14 cellular contexts compared by ENCODE assay signal in the genomic region with DNA sequence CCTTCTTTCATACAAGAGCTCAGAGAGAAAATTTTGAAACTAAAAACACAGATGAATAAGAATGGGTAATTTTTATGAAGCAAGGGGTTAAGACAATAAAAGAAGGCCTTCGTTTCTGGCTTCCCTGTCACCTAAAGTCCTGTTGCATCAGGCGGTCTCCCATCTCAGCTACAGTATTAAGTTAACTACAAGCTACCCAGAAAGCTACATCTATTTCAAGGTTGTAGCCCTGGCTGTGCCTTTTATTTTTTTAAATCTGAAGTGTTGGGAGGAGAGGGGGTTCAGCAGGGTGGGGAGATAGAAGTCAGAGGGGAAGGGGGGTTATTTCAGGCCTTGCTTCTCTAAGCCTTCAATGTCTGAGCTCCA.
DNase-seq lines count a peak whose midpoint lies in the region; ATAC-seq and TF ChIP-seq lines count a peak whose summit lies in the region.
"Had no signal": no experiment of that assay in that cellular context is flagged by ENCODE, and none has a peak within 500 bp of the region (broad histone marks: within the 10 kb centered on the region; RNA-seq: fewer than 3 reads in every experiment).

No MANE protein-coding gene starts in this region.

- no peaks in the 10 kb centered on the region for H3K36me3 ChIP-seq in CD8-positive, alpha-beta T cell (ENCODE audit: insufficient read depth, low read length)
- H3K36me3 ChIP-seq in Loucy (ENCODE audit: insufficient read depth, low read length) = no peaks in the 10 kb centered on the region
- no peaks in the 10 kb centered on the region for H3K36me3 ChIP-seq in effector memory CD4-positive, alpha-beta T cell (ENCODE audit: control insufficient read depth, insufficient read depth, low read length)
- no peaks in the 10 kb centered on the region for H3K36me3 ChIP-seq in osteoblast (ENCODE audit: insufficient read depth, low read length)
- no peaks in the 10 kb centered on the region for H3K36me3 ChIP-seq in spleen
- H3K36me3 ChIP-seq: BLaER1, pancreas had no signal

- H3K9me2 ChIP-seq in Loucy (replicated peaks; ENCODE audit: low read depth, low read length) = no peaks in the 10 kb centered on the region

- H3K79me2 ChIP-seq in Loucy (ENCODE audit: insufficient read depth, low read length) (no peaks in the 10 kb centered on the region), osteoblast (ENCODE audit: insufficient read depth, low read length) (no peaks in the 10 kb centered on the region)

- WGBS in spleen, 5 donors = 68 to 78% (median 73%) methylated on average over 2 of the region's 2 CpGs

- H2AFZ ChIP-seq in Loucy (ENCODE audit: low read length) (peak overlapping the region; percentile 38; the same call in 1 of the 2 replicates), osteoblast (ENCODE audit: low read length) (peak overlapping the region; percentile 65)

- H3K4me1 ChIP-seq in CD8-positive, alpha-beta T cell (ENCODE audit: insufficient read depth, low read length) = peaks cover 15% of the 10 kb centered on the region
- H3K4me1 ChIP-seq in Loucy (ENCODE audit: insufficient read depth, low read length, poor library complexity, severe bottlenecking) (peaks cover 31% of the 10 kb centered on the region), osteoblast (ENCODE audit: insufficient read depth, low read length) (peaks cover 21% of the 10 kb centered on the region), spleen (no peaks in the 10 kb centered on the region)
- H3K4me1 ChIP-seq in effector memory CD4-positive, alpha-beta T cell (ENCODE audit: control insufficient read depth, insufficient read depth, low read length, poor library complexity, severe bottlenecking) = peaks cover 12% of the 10 kb centered on the region
- H3K4me1 ChIP-seq: BLaER1, pancreas had no signal

- no peak for ATAC-seq in CD8-positive, alpha-beta T cell
- ATAC-seq: stimulated activated naive B cell treated with anti-CD40 and anti-IgM and Interleukin-4, amounts not matched to agents 10 μg/mL and 1 μg/mL and 100 μg/mL, for 72 hours had no signal

- no peaks in the 10 kb centered on the region for H4K20me1 ChIP-seq in Loucy (ENCODE audit: insufficient read depth, low read length, poor library complexity, severe bottlenecking)
- no peaks in the 10 kb centered on the region for H4K20me1 ChIP-seq in osteoblast (ENCODE audit: insufficient read depth, low read length)
- H4K20me1 ChIP-seq: BLaER1 had no signal

- no peak overlapping the region for H3K4me3 ChIP-seq in CD8-positive, alpha-beta T cell (ENCODE audit: low read depth, low read length)
- H3K4me3 ChIP-seq in Loucy (ENCODE audit: low read length, poor library complexity, severe bottlenecking) (no peak overlapping the region), osteoblast (ENCODE audit: insufficient read depth, low read length) (no peak overlapping the region), spleen (no peak overlapping the region)
- no peak overlapping the region for H3K4me3 ChIP-seq in effector memory CD4-positive, alpha-beta T cell (ENCODE audit: insufficient read depth, low read depth, low read length, poor library complexity, severe bottlenecking)
- H3K4me3 ChIP-seq: BLaER1, pancreas had no signal

- no peaks in the 10 kb centered on the region for H3K9me3 Mint-ChIP-seq in CD8-positive, alpha-beta T cell
- H3K9me3 Mint-ChIP-seq in endothelial cell (ENCODE audit: unreplicated experiment) = no peaks in the 10 kb centered on the region

- no peak overlapping the region for H3K27ac ChIP-seq in CD8-positive, alpha-beta T cell (ENCODE audit: low read depth, low read length)
- peak overlapping the region; percentile 49 for H3K27ac ChIP-seq in effector memory CD4-positive, alpha-beta T cell (ENCODE audit: insufficient read depth, low read length, poor library complexity, severe bottlenecking)
- H3K27ac ChIP-seq in osteoblast (ENCODE audit: low read depth, low read length) (peak overlapping the region; percentile 58), spleen (peak overlapping the region in 1 of 8 donors; percentile 16)
- H3K27ac ChIP-seq: BLaER1, pancreas had no signal

- H3K27ac Mint-ChIP-seq in CD8-positive, alpha-beta T cell = peak overlapping the region; percentile 88
- no peak overlapping the region for H3K27ac Mint-ChIP-seq in endothelial cell (ENCODE audit: unreplicated experiment)
- H3K27ac Mint-ChIP-seq: stimulated activated naive B cell treated with anti-CD40 and anti-IgM and Interleukin-4, amounts not matched to agents 10 μg/mL and 1 μg/mL and 100 μg/mL, for 72 hours had no signal

- peak overlapping the region; percentile 19 for H3K9ac ChIP-seq in Loucy (ENCODE audit: low read depth, low read length, poor library complexity, severe bottlenecking)
- H3K9ac ChIP-seq: BLaER1 had no signal

- CTCF ChIA-PET in CD8-positive, alpha-beta T cell (lab: Charles Lee) = interaction anchor here (0.6 to 2.1 kb wide), 5 partner anchors 10 to 82 kb away, joined by 3 to 10 read pairs (median 3); no protein-coding TSS in a partner anchor

- intact Hi-C loops in CD8-positive, alpha-beta T cell (cut with DNase I, micrococcal nuclease) = loop anchor here (1.0 to 5.0 kb wide), 5 partner anchors 11 to 83 kb away; no protein-coding TSS in a partner anchor
- intact Hi-C loops in spleen (cut with DNase I; ENCODE audit: low total_unique reads) = no loop called here

- H3K27me3 ChIP-seq in CD8-positive, alpha-beta T cell (ENCODE audit: insufficient read depth, low read length) = no peaks in the 10 kb centered on the region
- no peaks in the 10 kb centered on the region for H3K27me3 ChIP-seq in Loucy (ENCODE audit: insufficient read depth, low read length, poor library complexity, severe bottlenecking)
- H3K27me3 ChIP-seq in effector memory CD4-positive, alpha-beta T cell (replicated peaks; ENCODE audit: control insufficient read depth, insufficient read depth, low read length, poor library complexity, severe bottlenecking) = no peaks in the 10 kb centered on the region
- no peaks in the 10 kb centered on the region for H3K27me3 ChIP-seq in osteoblast (ENCODE audit: insufficient read depth, low read length)
- H3K27me3 ChIP-seq in spleen (replicated peaks in 1 of 7) = no peaks in the 10 kb centered on the region
- H3K27me3 ChIP-seq: BLaER1, pancreas had no signal

- POLR2A ChIA-PET in CD8-positive, alpha-beta T cell (lab: Charles Lee) = interaction anchor here (0.8 to 1.9 kb wide), 7 partner anchors 9 to 83 kb away, joined by 3 to 16 read pairs (median 6); no protein-coding TSS in a partner anchor

- H3K9me3 ChIP-seq in CD8-positive, alpha-beta T cell (ENCODE audit: low read length) = no peaks in the 10 kb centered on the region
- H3K9me3 ChIP-seq in Loucy (ENCODE audit: insufficient read depth, low read depth, low read length) (no peaks in the 10 kb centered on the region), osteoblast (ENCODE audit: low read depth, low read length) (no peaks in the 10 kb centered on the region), spleen (no peaks in the 10 kb centered on the region)
- H3K9me3 ChIP-seq in effector memory CD4-positive, alpha-beta T cell (ENCODE audit: control insufficient read depth, low read length) = no peaks in the 10 kb centered on the region
- H3K9me3 ChIP-seq: BLaER1, pancreas had no signal

- H3K4me1 Mint-ChIP-seq in CD8-positive, alpha-beta T cell (ENCODE audit: low read depth) = peaks cover 26% of the 10 kb centered on the region
- H3K4me1 Mint-ChIP-seq in endothelial cell (ENCODE audit: unreplicated experiment) = peaks cover 7% of the 10 kb centered on the region
- H3K4me1 Mint-ChIP-seq: stimulated activated naive B cell treated with anti-CD40 and anti-IgM and Interleukin-4, amounts not matched to agents 10 μg/mL and 1 μg/mL and 100 μg/mL, for 72 hours had no signal

- H3F3A ChIP-seq in Loucy (ENCODE audit: low read depth) = no peaks in the 10 kb centered on the region

- no peaks in the 10 kb centered on the region for H3K36me3 Mint-ChIP-seq in CD8-positive, alpha-beta T cell
- H3K36me3 Mint-ChIP-seq in endothelial cell (ENCODE audit: low read depth, unreplicated experiment) = no peaks in the 10 kb centered on the region
- H3K36me3 Mint-ChIP-seq: stimulated activated naive B cell treated with anti-CD40 and anti-IgM and Interleukin-4, amounts not matched to agents 10 μg/mL and 1 μg/mL and 100 μg/mL, for 72 hours had no signal

- H3K4me3 Mint-ChIP-seq in CD8-positive, alpha-beta T cell = no peak overlapping the region
- H3K4me3 Mint-ChIP-seq in endothelial cell (ENCODE audit: unreplicated experiment) = no peak overlapping the region
- H3K4me3 Mint-ChIP-seq: stimulated activated naive B cell treated with anti-CD40 and anti-IgM and Interleukin-4, amounts not matched to agents 10 μg/mL and 1 μg/mL and 100 μg/mL, for 72 hours had no signal

- H3K27me3 Mint-ChIP-seq in CD8-positive, alpha-beta T cell (ENCODE audit: low read depth) = no peaks in the 10 kb centered on the region
- H3K27me3 Mint-ChIP-seq in endothelial cell (ENCODE audit: unreplicated experiment) = no peaks in the 10 kb centered on the region

- TF ChIP-seq CTCF in CD8-positive, alpha-beta T cell (IDR thresholded peaks at IDR 0.05) = no peak
- no peak for TF ChIP-seq CTCF in Loucy (conservative IDR thresholded peaks at IDR 0.05; ENCODE audit: low read length)
- TF ChIP-seq CTCF in osteoblast (IDR thresholded peaks at IDR 0.05; ENCODE audit: extremely low read depth, low read depth, low read length) = no peak
- no peak for TF ChIP-seq CTCF in spleen (IDR thresholded peaks at IDR 0.05 in 8 of 11, conservative IDR thresholded peaks at IDR 0.05 in 3 of 11)
- no peak for TF ChIP-seq CTCF in endothelial cell (IDR thresholded peaks at IDR 0.05; ENCODE audit: unreplicated experiment)

- no peak for DNase-seq in CD8-positive, alpha-beta T cell
- DNase-seq in effector memory CD4-positive, alpha-beta T cell = no peak
- DNase-seq in osteoblast (ENCODE audit: insufficient read length, low spot score, missing footprints) = no peak
- DNase-seq in NCI-H146 (lab: John Stamatoyannopoulos, UW) = no peak
- DNase-seq in spleen = no peak
- no peak for DNase-seq in endothelial cell (ENCODE audit: low spot score)
- DNase-seq in middle frontal gyrus (ENCODE audit: extremely low spot score, low spot score) = no peak
- DNase-seq: effector CD4-positive, alpha-beta T cell; GDM1; left ventricle myocardium superior; pancreas; stimulated activated naive B cell treated with anti-CD40 and anti-IgM and Interleukin-4, amounts not matched to agents 10 μg/mL and 1 μg/mL and 100 μg/mL, for 72 hours had no signal

- no peak for TF ChIP-seq POLR2A in spleen (IDR thresholded peaks at IDR 0.05)

- H3K4me2 ChIP-seq in Loucy (ENCODE audit: low read depth, low read length, poor library complexity, severe bottlenecking) (peak overlapping the region; percentile 62), osteoblast (ENCODE audit: insufficient read depth, low read length) (peak overlapping the region; percentile 40)
- H3K4me2 ChIP-seq: BLaER1 had no signal
